8 cellular contexts compared by ENCODE assay signal in genomic region chr19:51367565-51368365, GRCh38. TPM values are rescaled to one million over a fixed set of nuclear protein-coding genes. Genes with fewer than 3 reads are reported as not detected.
DNase-seq lines count a peak whose midpoint lies in the region; ATAC-seq and TF ChIP-seq lines count a peak whose summit lies in the region.

No MANE protein-coding gene starts in this region.

- peaks cover 33% of the 10 kb centered on the region for H3K36me3 Mint-ChIP-seq in Caco-2 (ENCODE audit: insufficient read depth, unreplicated experiment)

- POLR2A ChIA-PET in Caco-2 (lab: Charles Lee) = interaction anchor here (0.6 to 1.5 kb wide), 9 partner anchors 8 to 204 kb away, joined by 3 to 67 read pairs (median 7); partner anchors contain the start of genes VSIG10L and ZNF175

- TF ChIP-seq CTCF in Caco-2 (IDR thresholded peaks at IDR 0.05; ENCODE audit: insufficient read depth in 1 of 2, low read depth in 1 of 2, low read length in 1 of 2, severe bottlenecking in 1 of 2, unreplicated experiment in 1 of 2) = no peak

- peak overlapping the region; percentile 79 for H2BK15ac ChIP-seq in neuronal stem cell (ENCODE audit: low read length)

- peak; percentile 77 for ATAC-seq in GM21381 (IDR thresholded peaks at IDR 0.05; ENCODE audit: unreplicated experiment)

- H3K4me3 ChIP-seq in Caco-2 (ENCODE audit: low read depth, low read length) = peak overlapping the region; percentile 77
- H3K4me3 ChIP-seq in SJCRH30 = peak overlapping the region; percentile 68
- H3K4me3 ChIP-seq in neuronal stem cell (ENCODE audit: low read length in 2 of 2) = peak overlapping the region; percentile 70 to 93
- peak overlapping the region; percentile 86 to 96 (median 91) for H3K4me3 ChIP-seq in subcutaneous abdominal adipose tissue (ENCODE audit: low read depth in 1 of 5, low read length in 5 of 5)

- CTCF ChIA-PET in Caco-2 (lab: Charles Lee) = interaction anchor here (0.5 to 1.5 kb wide), 7 partner anchors 13 to 336 kb away, joined by 3 to 30 read pairs (median 4); no protein-coding TSS in a partner anchor

- H2AK5ac ChIP-seq in neuronal stem cell (ENCODE audit: low read depth, low read length) = peak overlapping the region; percentile 99

- H2BK12ac ChIP-seq in neuronal stem cell (ENCODE audit: low read length) = peak overlapping the region; percentile 90

- peak overlapping the region; percentile 72 for H4K91ac ChIP-seq in neuronal stem cell (ENCODE audit: low read depth, low read length, poor library complexity)

- peak overlapping the region; percentile 98 for H2AFZ ChIP-seq in neuronal stem cell (ENCODE audit: low read length)

- intact Hi-C loops in Caco-2 (cut with micrococcal nuclease; ENCODE audit: unreplicated experiment) = loop anchor here (1.0 to 2.0 kb wide), 4 partner anchors 13 to 28 kb away; no protein-coding TSS in a partner anchor

- H3K14ac ChIP-seq in neuronal stem cell (ENCODE audit: low read length) = peak overlapping the region; percentile 90

- H3K27me3 Mint-ChIP-seq in Caco-2 (ENCODE audit: insufficient read depth, unreplicated experiment) = no peaks in the 10 kb centered on the region

- no peaks in the 10 kb centered on the region for H3K27me3 ChIP-seq in Caco-2 (replicated peaks; ENCODE audit: control insufficient read depth, insufficient read depth, low read length)
- H3K27me3 ChIP-seq in SJCRH30 = no peaks in the 10 kb centered on the region
- H3K27me3 ChIP-seq in neuronal stem cell (ENCODE audit: control insufficient read depth in 3 of 3, insufficient read depth in 3 of 3, low read depth in 1 of 3, low read length in 3 of 3) = peaks cover 0 to 15% (median 0%) of the 10 kb centered on the region in 3 experiments
- no peaks in the 10 kb centered on the region for H3K27me3 ChIP-seq in subcutaneous abdominal adipose tissue (ENCODE audit: control insufficient read depth in 5 of 5, insufficient read depth in 4 of 5, low read length in 5 of 5)

- H3K4me2 ChIP-seq in neuronal stem cell (ENCODE audit: insufficient read depth, low read length, poor library complexity, severe bottlenecking) = peak overlapping the region; percentile 89

- H3K9me3 ChIP-seq in Caco-2 = no peaks in the 10 kb centered on the region
- H3K9me3 ChIP-seq in SJCRH30 (replicated peaks) = no peaks in the 10 kb centered on the region
- H3K9me3 ChIP-seq in neuronal stem cell (replicated peaks in 1 of 2; ENCODE audit: control insufficient read depth in 2 of 2, insufficient read depth in 1 of 2, low read depth in 1 of 2, low read length in 2 of 2) = no peaks in the 10 kb centered on the region
- no peaks in the 10 kb centered on the region for H3K9me3 ChIP-seq in subcutaneous abdominal adipose tissue (ENCODE audit: control insufficient read depth in 5 of 5, low read length in 5 of 5)

- H3K4me1 Mint-ChIP-seq in Caco-2 (ENCODE audit: low read depth, unreplicated experiment) = peaks cover 20% of the 10 kb centered on the region

- peak overlapping the region; percentile 93 for H4K8ac ChIP-seq in neuronal stem cell (ENCODE audit: low read depth, low read length)

- H3K4me3 Mint-ChIP-seq in Caco-2 (ENCODE audit: unreplicated experiment) = peak overlapping the region; percentile 94

- peak overlapping the region; percentile 100 for H3K23ac ChIP-seq in neuronal stem cell (ENCODE audit: low read depth, low read length, poor library complexity)

- H3K27ac ChIP-seq in SJCRH30 = peak overlapping the region; percentile 99
- peak overlapping the region; percentile 95 for H3K27ac ChIP-seq in neuronal stem cell (replicated peaks; ENCODE audit: low read length)
- peak overlapping the region; percentile 93 for H3K27ac ChIP-seq in subcutaneous abdominal adipose tissue (ENCODE audit: low read depth, low read length)

- peak overlapping the region; percentile 98 for H2BK5ac ChIP-seq in neuronal stem cell (ENCODE audit: low read length)

- BruUV-seq in Caco-2 (replicated peaks; lab: Mats Ljungman, UMichigan) = TSS peak; percentile 37

- peaks cover 4% of the 10 kb centered on the region for H3K79me1 ChIP-seq in neuronal stem cell (ENCODE audit: low read depth, low read length)

- WGBS in neuronal stem cell (ENCODE audit: extremely low coverage in 2 of 2, insufficient read length in 2 of 2, insufficient replicate concordance in 1 of 2), 2 donors = no CpG with 5 or more reads among the region's 64 CpGs

- DNase-seq in Caco-2 (peak; percentile 99 to 100), HUDEP-2 (lab: John Stamatoyannopoulos, UW; ENCODE audit: unreplicated experiment in 76 of 76) (peak; percentile 68 to 100 (median 99)), SJCRH30 (peak; percentile 96 to 97), foreskin melanocyte (peak; percentile 94), neuronal stem cell (ENCODE audit: low spot score) (peak; percentile 99)
- DNase-seq in activated naive CD4-positive, alpha-beta T cell treated with Interleukin-2 at 50 U/mL for 16 hours = peak; percentile 96

- peak overlapping the region; percentile 97 for H2BK120ac ChIP-seq in neuronal stem cell (ENCODE audit: low read depth, low read length)

- no peaks in the 10 kb centered on the region for H3K9me3 Mint-ChIP-seq in Caco-2 (ENCODE audit: unreplicated experiment)

- H3K4ac ChIP-seq in neuronal stem cell (ENCODE audit: low read length) = peak overlapping the region; percentile 53

- H3K4me1 ChIP-seq in Caco-2 (peaks cover 32% of the 10 kb centered on the region), SJCRH30 (peaks cover 7% of the 10 kb centered on the region; the same call in 1 of the 2 replicates), neuronal stem cell (ENCODE audit: control insufficient read depth in 2 of 2, insufficient read depth in 1 of 2, low read depth in 1 of 2, low read length in 2 of 2) (peaks cover 12 to 15% of the 10 kb centered on the region in 2 donors), subcutaneous abdominal adipose tissue (ENCODE audit: control insufficient read depth in 5 of 5, insufficient read depth in 5 of 5, low read length in 5 of 5) (peaks cover 4 to 53% (median 39%) of the 10 kb centered on the region in 5 donors)

- H3K9ac ChIP-seq in neuronal stem cell (ENCODE audit: low read depth, low read length, poor library complexity) (peak overlapping the region; percentile 98), subcutaneous abdominal adipose tissue (ENCODE audit: low read length in 5 of 5) (peak overlapping the region in 4 of 5 donors; percentile 69 to 85 (median 81))

- H3K27ac Mint-ChIP-seq in Caco-2 (ENCODE audit: unreplicated experiment) = peak overlapping the region; percentile 100

- peak overlapping the region; percentile 99 for H3K18ac ChIP-seq in neuronal stem cell (ENCODE audit: low read length)

- 0 out of 2 replicates have a peak, but pooled peaks cover 1% of the 10 kb centered on the region for H3K36me3 ChIP-seq in Caco-2 (ENCODE audit: control insufficient read depth, insufficient read depth, low read length)
- H3K36me3 ChIP-seq in SJCRH30 = no peaks in the 10 kb centered on the region
- no peaks in the 10 kb centered on the region for H3K36me3 ChIP-seq in neuronal stem cell (replicated peaks in 1 of 2; ENCODE audit: control insufficient read depth in 2 of 2, insufficient read depth in 2 of 2, low read length in 2 of 2)
- no peaks in the 10 kb centered on the region for H3K36me3 ChIP-seq in subcutaneous abdominal adipose tissue (ENCODE audit: control insufficient read depth in 5 of 5, insufficient read depth in 5 of 5, low read length in 5 of 5)

RNA-seq across cellular contexts. Expression of gene CLDND2, which starts 1.0 kb away (rescaled TPM):
- 1.6 TPM in 1 of 2 replicates, not detected in the other for total RNA-seq in Caco-2 (2022)
- total RNA-seq in SJCRH30 (2014; rRNA removed; shearing (Covaris generic)) = not detected in 2 replicates
- 13.8 TPM for polyA plus RNA-seq in neuronal stem cell (2013, experiment 1 of 2)
- polyA plus RNA-seq in neuronal stem cell (2013, experiment 2 of 2) = 12.7 TPM

RNA-seq across cellular contexts. Expression of gene ETFB, which starts 1.6 kb away (rescaled TPM):
- total RNA-seq in Caco-2 (2022) = 228 and 239 TPM in 2 replicates
- 14.3 and 18.6 TPM in 2 replicates for total RNA-seq in SJCRH30 (2014; rRNA removed; shearing (Covaris generic))
- polyA plus RNA-seq in neuronal stem cell (2013, experiment 1 of 2) = 32.3 TPM
- 30.3 TPM for polyA plus RNA-seq in neuronal stem cell (2013, experiment 2 of 2)

RNA-seq across cellular contexts. Expression of gene NKG7, which starts 4.7 kb away (rescaled TPM):
- not detected in 2 replicates for total RNA-seq in Caco-2 (2022)
- total RNA-seq in SJCRH30 (2014; rRNA removed; shearing (Covaris generic)) = not detected in 2 replicates
- polyA plus RNA-seq in neuronal stem cell (2013, experiment 1 of 2) = not detected
- not detected for polyA plus RNA-seq in neuronal stem cell (2013, experiment 2 of 2)

RNA-seq across cellular contexts. Expression of gene LIM2, which starts 20.0 kb away (rescaled TPM):
- not detected in 2 replicates for total RNA-seq in Caco-2 (2022)
- total RNA-seq in SJCRH30 (2014; rRNA removed; shearing (Covaris generic)) = not detected in 2 replicates
- polyA plus RNA-seq in neuronal stem cell (2013, experiment 1 of 2) = 2.7 TPM
- 3.4 TPM for polyA plus RNA-seq in neuronal stem cell (2013, experiment 2 of 2)

RNA-seq across cellular contexts. Expression of gene C19orf84, which starts 22.6 kb away (rescaled TPM):
- total RNA-seq in Caco-2 (2022) = not detected in 2 replicates
- total RNA-seq in SJCRH30 (2014; rRNA removed; shearing (Covaris generic)) = not detected in 2 replicates
- polyA plus RNA-seq in neuronal stem cell (2013, experiment 1 of 2) = 1.6 TPM
- 1.3 TPM for polyA plus RNA-seq in neuronal stem cell (2013, experiment 2 of 2)

Comparison
In these comparisons a context has a peak if more than half of its experiments do, and no peak if none do; other contexts are left out.
1. Peak in every context shown above with its lines: DNase-seq, ATAC-seq, H3K4me3 ChIP-seq and H3K27ac ChIP-seq.
2. RNA of gene ETFB, which starts 1.6 kb away (total RNA-seq): 228 to 239 TPM in Caco-2; 14.3 to 18.6 TPM in SJCRH30; every median in the first group is over 10 times any median in the second.